17 cellular contexts compared by ENCODE assay signal in genomic region chr2:235195921-235196320, GRCh38.
"Had no signal": no experiment of that assay in that cellular context is flagged by ENCODE, and none has a peak within 500 bp of the region (broad histone marks: within the 10 kb centered on the region; RNA-seq: fewer than 3 reads in every experiment).

No MANE protein-coding gene starts in this region.

- ATAC-seq: esophagus mucosa; left colon; left ventricle myocardium superior; naive thymus-derived CD4-positive, alpha-beta T cell; psoas muscle had no signal

- DNase-seq: effector CD8-positive, alpha-beta T cell; immature natural killer cell; kidney; left colon; left ventricle myocardium superior; mesendoderm; naive thymus-derived CD4-positive, alpha-beta T cell; nephron progenitor cell; psoas muscle; small intestine; stimulated activated CD4-positive, alpha-beta T cell treated with anti-CD3 and anti-CD28 coated beads, Interleukin-12 subunit alpha, Interleukin-12 subunit beta, amount 100 ng/mL, for 4 hours; stimulated activated naive CD4-positive, alpha-beta T cell treated with Interleukin-2 at 50 U/mL for 16 hours; testis had no signal

- H3K27ac ChIP-seq: coronary artery, parathyroid adenoma, psoas muscle, testis, tibial nerve had no signal
